ENCODE assay signal across 1 cellular context in the genomic region with DNA sequence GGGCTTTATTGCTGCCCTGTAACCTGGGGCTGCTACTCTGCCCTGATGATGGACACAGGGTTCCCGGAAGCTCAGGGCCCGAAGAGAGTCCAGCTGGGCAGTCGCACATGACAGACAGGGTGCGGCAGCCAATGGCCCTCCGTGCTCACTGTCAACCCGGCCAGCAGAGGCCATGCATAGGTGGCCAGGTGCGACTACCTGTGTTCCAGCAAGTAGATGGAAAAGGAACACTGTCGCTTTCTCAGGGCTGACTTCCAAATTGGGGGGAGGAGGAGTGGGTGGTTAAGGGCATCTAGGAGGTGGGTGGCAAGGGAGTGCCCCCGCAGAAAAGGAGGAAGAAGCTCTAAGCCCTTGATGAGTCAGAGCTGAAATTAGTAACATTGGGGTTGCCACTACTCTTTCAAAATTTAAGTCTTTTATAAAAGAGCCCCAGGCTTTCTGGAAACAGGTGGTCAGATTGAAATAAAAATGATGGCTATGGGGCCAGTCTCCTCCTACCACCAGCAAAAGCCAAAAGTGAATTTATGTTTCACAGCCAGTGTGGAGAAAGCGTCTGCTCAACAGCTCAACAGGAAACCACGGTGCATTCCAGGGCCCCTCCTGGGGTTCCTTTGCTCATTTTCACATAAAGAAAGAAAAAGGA.
TF ChIP-seq lines count a peak whose summit lies in the region.

No MANE protein-coding gene starts in this region.

TF ChIP-seq in GM12878, 131 proteins besides CTCF, POLR2A, EP300 and RAD21 (continued from another document):
- TF ChIP-seq, protein P1, sequence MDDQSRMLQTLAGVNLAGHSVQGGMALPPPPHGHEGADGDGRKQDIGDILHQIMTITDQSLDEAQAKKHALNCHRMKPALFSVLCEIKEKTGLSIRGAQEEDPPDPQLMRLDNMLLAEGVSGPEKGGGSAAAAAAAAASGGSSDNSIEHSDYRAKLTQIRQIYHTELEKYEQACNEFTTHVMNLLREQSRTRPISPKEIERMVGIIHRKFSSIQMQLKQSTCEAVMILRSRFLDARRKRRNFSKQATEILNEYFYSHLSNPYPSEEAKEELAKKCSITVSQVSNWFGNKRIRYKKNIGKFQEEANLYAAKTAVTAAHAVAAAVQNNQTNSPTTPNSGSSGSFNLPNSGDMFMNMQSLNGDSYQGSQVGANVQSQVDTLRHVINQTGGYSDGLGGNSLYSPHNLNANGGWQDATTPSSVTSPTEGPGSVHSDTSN (IDR thresholded peaks at IDR 0.05; ENCODE audit: insufficient replicate concordance, low read depth, low read length), result peak; percentile 82
- TF ChIP-seq MEF2B (IDR thresholded peaks at IDR 0.05; ENCODE audit: partially characterized antibody, poor library complexity, severe bottlenecking) (peak; percentile 49), IKZF2 (IDR thresholded peaks at IDR 0.05) (0 out of 4 replicates have a peak, but pooled peaks of 1 of the 2 experiments have one; percentile 17), EGR1 (IDR thresholded peaks at IDR 0.05; ENCODE audit: borderline replicate concordance in 1 of 2, low read depth in 2 of 2, low read length in 2 of 2) (peak in 1 of 2 experiments; percentile 79; a peak in 2 of 3 replicates), FOS (IDR thresholded peaks at IDR 0.05; ENCODE audit: borderline replicate concordance, extremely low read depth, insufficient read length) (no peak), YY1 (IDR thresholded peaks at IDR 0.05; ENCODE audit: low read depth, low read length) (no peak), TBL1XR1 (IDR thresholded peaks at IDR 0.05; ENCODE audit: low read depth, low read length) (0 out of 2 replicates have a peak, but pooled peaks have one; percentile 27), POLR2AphosphoS2 (IDR thresholded peaks at IDR 0.05; ENCODE audit: low read depth, low read length) (no peak), PAX5 (IDR thresholded peaks at IDR 0.05; ENCODE audit: borderline replicate concordance, low read depth, low read length) (no peak), TCF3 (IDR thresholded peaks at IDR 0.05; ENCODE audit: borderline replicate concordance, insufficient read depth, low read depth, low read length) (0 out of 2 replicates have a peak, but pooled peaks have one; percentile 30), SREBF2 (IDR thresholded peaks at IDR 0.05; ENCODE audit: low read length) (no peak), ZNF622 (IDR thresholded peaks at IDR 0.05) (no peak), WRNIP1 (IDR thresholded peaks at IDR 0.05; ENCODE audit: borderline replicate concordance, low read depth, low read length) (no peak), RUNX3 (IDR thresholded peaks at IDR 0.05; ENCODE audit: low read length) (peak; percentile 37), MEF2A (IDR thresholded peaks at IDR 0.05; ENCODE audit: insufficient read depth, low read depth, low read length) (0 out of 2 replicates have a peak, but pooled peaks have one; percentile 27)
- TF ChIP-seq, protein P2, sequence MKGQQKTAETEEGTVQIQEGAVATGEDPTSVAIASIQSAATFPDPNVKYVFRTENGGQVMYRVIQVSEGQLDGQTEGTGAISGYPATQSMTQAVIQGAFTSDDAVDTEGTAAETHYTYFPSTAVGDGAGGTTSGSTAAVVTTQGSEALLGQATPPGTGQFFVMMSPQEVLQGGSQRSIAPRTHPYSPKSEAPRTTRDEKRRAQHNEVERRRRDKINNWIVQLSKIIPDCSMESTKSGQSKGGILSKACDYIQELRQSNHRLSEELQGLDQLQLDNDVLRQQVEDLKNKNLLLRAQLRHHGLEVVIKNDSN (IDR thresholded peaks at IDR 0.05; ENCODE audit: borderline replicate concordance, extremely low read length, insufficient read depth, low read depth, low read length), result no peak
- TF ChIP-seq, protein P3, sequence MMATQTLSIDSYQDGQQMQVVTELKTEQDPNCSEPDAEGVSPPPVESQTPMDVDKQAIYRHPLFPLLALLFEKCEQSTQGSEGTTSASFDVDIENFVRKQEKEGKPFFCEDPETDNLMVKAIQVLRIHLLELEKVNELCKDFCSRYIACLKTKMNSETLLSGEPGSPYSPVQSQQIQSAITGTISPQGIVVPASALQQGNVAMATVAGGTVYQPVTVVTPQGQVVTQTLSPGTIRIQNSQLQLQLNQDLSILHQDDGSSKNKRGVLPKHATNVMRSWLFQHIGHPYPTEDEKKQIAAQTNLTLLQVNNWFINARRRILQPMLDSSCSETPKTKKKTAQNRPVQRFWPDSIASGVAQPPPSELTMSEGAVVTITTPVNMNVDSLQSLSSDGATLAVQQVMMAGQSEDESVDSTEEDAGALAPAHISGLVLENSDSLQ (IDR thresholded peaks at IDR 0.05), result peak; percentile 91
- TF ChIP-seq, protein P4, sequence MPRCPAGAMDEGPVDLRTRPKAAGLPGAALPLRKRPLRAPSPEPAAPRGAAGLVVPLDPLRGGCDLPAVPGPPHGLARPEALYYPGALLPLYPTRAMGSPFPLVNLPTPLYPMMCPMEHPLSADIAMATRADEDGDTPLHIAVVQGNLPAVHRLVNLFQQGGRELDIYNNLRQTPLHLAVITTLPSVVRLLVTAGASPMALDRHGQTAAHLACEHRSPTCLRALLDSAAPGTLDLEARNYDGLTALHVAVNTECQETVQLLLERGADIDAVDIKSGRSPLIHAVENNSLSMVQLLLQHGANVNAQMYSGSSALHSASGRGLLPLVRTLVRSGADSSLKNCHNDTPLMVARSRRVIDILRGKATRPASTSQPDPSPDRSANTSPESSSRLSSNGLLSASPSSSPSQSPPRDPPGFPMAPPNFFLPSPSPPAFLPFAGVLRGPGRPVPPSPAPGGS (IDR thresholded peaks at IDR 0.05; ENCODE audit: borderline replicate concordance, insufficient read depth, low read depth, low read length, poor library complexity, severe bottlenecking), result no peak
- TF ChIP-seq, protein P5, sequence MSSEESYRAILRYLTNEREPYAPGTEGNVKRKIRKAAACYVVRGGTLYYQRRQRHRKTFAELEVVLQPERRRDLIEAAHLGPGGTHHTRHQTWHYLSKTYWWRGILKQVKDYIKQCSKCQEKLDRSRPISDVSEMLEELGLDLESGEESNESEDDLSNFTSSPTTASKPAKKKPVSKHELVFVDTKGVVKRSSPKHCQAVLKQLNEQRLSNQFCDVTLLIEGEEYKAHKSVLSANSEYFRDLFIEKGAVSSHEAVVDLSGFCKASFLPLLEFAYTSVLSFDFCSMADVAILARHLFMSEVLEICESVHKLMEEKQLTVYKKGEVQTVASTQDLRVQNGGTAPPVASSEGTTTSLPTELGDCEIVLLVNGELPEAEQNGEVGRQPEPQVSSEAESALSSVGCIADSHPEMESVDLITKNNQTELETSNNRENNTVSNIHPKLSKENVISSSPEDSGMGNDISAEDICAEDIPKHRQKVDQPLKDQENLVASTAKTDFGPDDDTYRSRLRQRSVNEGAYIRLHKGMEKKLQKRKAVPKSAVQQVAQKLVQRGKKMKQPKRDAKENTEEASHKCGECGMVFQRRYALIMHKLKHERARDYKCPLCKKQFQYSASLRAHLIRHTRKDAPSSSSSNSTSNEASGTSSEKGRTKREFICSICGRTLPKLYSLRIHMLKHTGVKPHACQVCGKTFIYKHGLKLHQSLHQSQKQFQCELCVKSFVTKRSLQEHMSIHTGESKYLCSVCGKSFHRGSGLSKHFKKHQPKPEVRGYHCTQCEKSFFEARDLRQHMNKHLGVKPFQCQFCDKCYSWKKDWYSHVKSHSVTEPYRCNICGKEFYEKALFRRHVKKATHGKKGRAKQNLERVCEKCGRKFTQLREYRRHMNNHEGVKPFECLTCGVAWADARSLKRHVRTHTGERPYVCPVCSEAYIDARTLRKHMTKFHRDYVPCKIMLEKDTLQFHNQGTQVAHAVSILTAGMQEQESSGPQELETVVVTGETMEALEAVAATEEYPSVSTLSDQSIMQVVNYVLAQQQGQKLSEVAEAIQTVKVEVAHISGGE (CRISPR knock-in tag; IDR thresholded peaks at IDR 0.05), result no peak
- TF ChIP-seq, protein P6, sequence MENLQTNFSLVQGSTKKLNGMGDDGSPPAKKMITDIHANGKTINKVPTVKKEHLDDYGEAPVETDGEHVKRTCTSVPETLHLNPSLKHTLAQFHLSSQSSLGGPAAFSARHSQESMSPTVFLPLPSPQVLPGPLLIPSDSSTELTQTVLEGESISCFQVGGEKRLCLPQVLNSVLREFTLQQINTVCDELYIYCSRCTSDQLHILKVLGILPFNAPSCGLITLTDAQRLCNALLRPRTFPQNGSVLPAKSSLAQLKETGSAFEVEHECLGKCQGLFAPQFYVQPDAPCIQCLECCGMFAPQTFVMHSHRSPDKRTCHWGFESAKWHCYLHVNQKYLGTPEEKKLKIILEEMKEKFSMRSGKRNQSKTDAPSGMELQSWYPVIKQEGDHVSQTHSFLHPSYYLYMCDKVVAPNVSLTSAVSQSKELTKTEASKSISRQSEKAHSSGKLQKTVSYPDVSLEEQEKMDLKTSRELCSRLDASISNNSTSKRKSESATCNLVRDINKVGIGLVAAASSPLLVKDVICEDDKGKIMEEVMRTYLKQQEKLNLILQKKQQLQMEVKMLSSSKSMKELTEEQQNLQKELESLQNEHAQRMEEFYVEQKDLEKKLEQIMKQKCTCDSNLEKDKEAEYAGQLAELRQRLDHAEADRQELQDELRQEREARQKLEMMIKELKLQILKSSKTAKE (IDR thresholded peaks at IDR 0.05; ENCODE audit: low read depth, poor library complexity, severe bottlenecking), result peak; percentile 27
